In the genomic region with DNA sequence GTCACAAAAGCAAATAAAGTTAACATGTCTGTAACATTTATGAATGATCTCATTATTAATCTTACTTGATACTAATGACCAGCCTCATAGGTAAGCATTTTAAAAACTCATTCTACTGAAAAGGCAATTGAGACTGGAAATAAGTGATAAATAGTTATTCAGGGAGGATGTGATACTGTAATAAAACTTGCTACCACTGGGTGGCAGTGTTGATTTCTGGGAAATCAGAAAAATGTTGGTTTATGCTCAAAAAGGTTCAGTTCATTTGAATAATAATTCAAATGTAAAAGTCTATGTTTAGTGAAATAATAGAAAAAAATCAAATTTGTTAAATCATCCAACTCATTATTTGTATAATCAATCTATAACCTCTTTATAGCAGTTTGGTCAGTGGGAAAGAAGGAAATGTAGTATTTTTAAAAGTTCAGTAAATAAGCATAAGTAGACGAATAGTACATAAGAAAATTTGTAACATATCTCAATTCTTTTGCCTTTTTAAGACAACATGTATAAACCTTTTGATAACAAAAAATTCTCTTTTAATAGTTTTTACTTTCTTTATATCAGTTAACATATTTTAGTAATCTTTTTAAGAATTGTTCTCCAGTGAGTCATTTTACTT, we compare ENCODE assay signal across 8 cellular contexts. TPM values are rescaled to one million over a fixed set of nuclear protein-coding genes. Genes with fewer than 3 reads are reported as not detected.
DNase-seq lines count a peak whose midpoint lies in the region; ATAC-seq and TF ChIP-seq lines count a peak whose summit lies in the region.

No MANE protein-coding gene starts in this region.

- TF ChIP-seq CTCF in GM12873 (IDR thresholded peaks at IDR 0.05; ENCODE audit: insufficient read depth, low read depth, low read length, missing control alignments), result peak; percentile 52
- TF ChIP-seq CTCF in ascending aorta (IDR thresholded peaks at IDR 0.05), result peak; percentile 30 to 77 (median 77)

- no peak overlapping the region for H3K27ac ChIP-seq in ascending aorta

- H3K9me3 ChIP-seq in ascending aorta, result no peaks in the 10 kb centered on the region

- ATAC-seq in HG02623 (IDR thresholded peaks at IDR 0.05; ENCODE audit: unreplicated experiment), result no peak
- ATAC-seq in GM21619 (IDR thresholded peaks at IDR 0.05; ENCODE audit: unreplicated experiment), result no peak
- no peak for ATAC-seq in GM21526 (IDR thresholded peaks at IDR 0.05; ENCODE audit: low FRiP score, unreplicated experiment)

- intact Hi-C loops in ascending aorta (cut with DNase I), result loop anchor here (5.0 kb wide), 1 partner anchor 670 kb away; no protein-coding TSS in a partner anchor

- DNase-seq in AG20443 (ENCODE audit: low spot score) (peak; percentile 22), NCI-H146 (lab: John Stamatoyannopoulos, UW) (peak; percentile 46), ascending aorta (ENCODE audit: low spot score in 2 of 2) (no peak), kidney glomerular epithelial cell (lab: John Stamatoyannopoulos, UW) (peak; percentile 36)

- peaks cover 0 to 7% of the 10 kb centered on the region in 2 donors for H3K4me1 ChIP-seq in ascending aorta

- H3K4me3 ChIP-seq in ascending aorta, result no peak overlapping the region

- no peaks in the 10 kb centered on the region for H3K36me3 ChIP-seq in ascending aorta

- H3K27me3 ChIP-seq in ascending aorta, result no peaks in the 10 kb centered on the region

RNA-seq across cellular contexts. Expression of gene ABHD13, which starts 9.6 kb away (rescaled TPM):
- total RNA-seq in ascending aorta, result 4.5 TPM

RNA-seq across cellular contexts. Expression of gene LIG4, which starts 12.4 kb away (rescaled TPM):
- total RNA-seq in ascending aorta, result 1.8 TPM

RNA-seq across cellular contexts. Expression of gene TNFSF13B, which starts 41.8 kb away (rescaled TPM):
- total RNA-seq in ascending aorta, result 15.0 TPM

Comparison
In these comparisons a context has a peak if more than half of its experiments do, and no peak if none do; other contexts are left out.
1. DNase-seq: peak in AG20443 (single experiment), NCI-H146 (single experiment) and kidney glomerular epithelial cell (single experiment); none in ascending aorta (0 of 2).